In the genomic region with DNA sequence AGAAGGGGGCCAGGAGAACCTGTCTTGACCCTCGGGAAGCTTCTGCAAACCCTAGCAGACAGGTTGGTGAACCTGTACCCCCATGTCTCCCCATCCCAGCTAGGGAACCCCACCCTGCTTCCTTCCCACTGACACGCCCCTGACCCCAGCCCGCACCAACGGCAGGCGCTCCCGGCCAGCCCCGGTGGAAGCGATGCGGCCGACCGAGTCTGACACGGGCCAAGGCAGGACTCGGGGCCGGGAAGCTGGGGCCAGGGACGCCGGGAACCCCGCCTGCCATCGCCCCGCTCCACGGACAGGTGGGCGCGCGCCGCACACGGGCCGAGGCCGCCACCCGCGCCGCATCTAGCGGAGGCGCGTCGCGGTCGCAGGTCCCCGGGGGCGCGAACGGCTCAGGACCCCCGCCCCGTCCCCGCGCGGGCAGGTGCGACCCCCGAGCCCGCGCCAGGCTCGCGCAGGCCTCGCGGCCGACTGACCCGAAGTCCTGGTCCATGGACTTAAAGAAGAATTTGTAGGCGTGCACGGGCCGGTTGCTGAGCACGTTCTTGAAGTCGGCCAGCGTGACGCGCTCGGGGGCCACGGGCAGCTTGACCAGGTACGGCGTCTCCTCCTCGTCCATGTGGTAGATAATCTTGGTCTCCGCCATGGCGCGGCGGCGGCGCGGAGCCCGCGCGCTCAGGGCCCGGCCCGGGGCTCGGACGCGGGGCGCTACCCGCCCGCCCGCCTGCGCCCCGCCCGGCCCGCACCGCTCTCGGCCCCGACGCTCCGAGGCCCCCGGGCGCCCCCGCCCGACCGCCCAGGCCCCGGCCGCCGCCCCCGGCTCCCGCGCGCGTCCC, we compare ENCODE assay signal across 1 cellular context.
TF ChIP-seq lines count a peak whose summit lies in the region.

No MANE protein-coding gene starts in this region.

TF ChIP-seq in HCT116, 20 proteins besides CTCF, POLR2A, EP300 and RAD21 (continued from another document):
- TF ChIP-seq EGR1 (IDR thresholded peaks at IDR 0.05; ENCODE audit: low read depth) (no peak), ELF1 (IDR thresholded peaks at IDR 0.05; ENCODE audit: borderline replicate concordance, low read depth) (no peak), FOSL1 (IDR thresholded peaks at IDR 0.05; ENCODE audit: low read depth) (no peak), EZH2 (IDR thresholded peaks at IDR 0.05) (no peak), SIN3A (IDR thresholded peaks at IDR 0.05; ENCODE audit: low read depth) (no peak), SRF (IDR thresholded peaks at IDR 0.05; ENCODE audit: low read depth) (no peak), EZH2phosphoT487 (IDR thresholded peaks at IDR 0.05; ENCODE audit: borderline replicate concordance) (no peak), CBX3 (IDR thresholded peaks at IDR 0.05; ENCODE audit: low read depth) (no peak), YY1 (IDR thresholded peaks at IDR 0.05; ENCODE audit: extremely low read depth, insufficient replicate concordance, low read depth, low read length) (no peak), JUND (IDR thresholded peaks at IDR 0.05) (no peak), CEBPB (IDR thresholded peaks at IDR 0.05; ENCODE audit: low read depth) (no peak), POLR2AphosphoS5 (IDR thresholded peaks at IDR 0.05; ENCODE audit: low read depth, low read length) (no peak), TCF7L2 (IDR thresholded peaks at IDR 0.05; ENCODE audit: borderline replicate concordance, extremely low read depth, insufficient read depth, insufficient read length) (no peak), ZNF274 (IDR thresholded peaks at IDR 0.05; ENCODE audit: low read depth, low read length) (no peak), ZFX (IDR thresholded peaks at IDR 0.05) (no peak; the same call in 1 of the 2 replicates)
- TF ChIP-seq, protein P1, sequence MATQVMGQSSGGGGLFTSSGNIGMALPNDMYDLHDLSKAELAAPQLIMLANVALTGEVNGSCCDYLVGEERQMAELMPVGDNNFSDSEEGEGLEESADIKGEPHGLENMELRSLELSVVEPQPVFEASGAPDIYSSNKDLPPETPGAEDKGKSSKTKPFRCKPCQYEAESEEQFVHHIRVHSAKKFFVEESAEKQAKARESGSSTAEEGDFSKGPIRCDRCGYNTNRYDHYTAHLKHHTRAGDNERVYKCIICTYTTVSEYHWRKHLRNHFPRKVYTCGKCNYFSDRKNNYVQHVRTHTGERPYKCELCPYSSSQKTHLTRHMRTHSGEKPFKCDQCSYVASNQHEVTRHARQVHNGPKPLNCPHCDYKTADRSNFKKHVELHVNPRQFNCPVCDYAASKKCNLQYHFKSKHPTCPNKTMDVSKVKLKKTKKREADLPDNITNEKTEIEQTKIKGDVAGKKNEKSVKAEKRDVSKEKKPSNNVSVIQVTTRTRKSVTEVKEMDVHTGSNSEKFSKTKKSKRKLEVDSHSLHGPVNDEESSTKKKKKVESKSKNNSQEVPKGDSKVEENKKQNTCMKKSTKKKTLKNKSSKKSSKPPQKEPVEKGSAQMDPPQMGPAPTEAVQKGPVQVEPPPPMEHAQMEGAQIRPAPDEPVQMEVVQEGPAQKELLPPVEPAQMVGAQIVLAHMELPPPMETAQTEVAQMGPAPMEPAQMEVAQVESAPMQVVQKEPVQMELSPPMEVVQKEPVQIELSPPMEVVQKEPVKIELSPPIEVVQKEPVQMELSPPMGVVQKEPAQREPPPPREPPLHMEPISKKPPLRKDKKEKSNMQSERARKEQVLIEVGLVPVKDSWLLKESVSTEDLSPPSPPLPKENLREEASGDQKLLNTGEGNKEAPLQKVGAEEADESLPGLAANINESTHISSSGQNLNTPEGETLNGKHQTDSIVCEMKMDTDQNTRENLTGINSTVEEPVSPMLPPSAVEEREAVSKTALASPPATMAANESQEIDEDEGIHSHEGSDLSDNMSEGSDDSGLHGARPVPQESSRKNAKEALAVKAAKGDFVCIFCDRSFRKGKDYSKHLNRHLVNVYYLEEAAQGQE (IDR thresholded peaks at IDR 0.05; ENCODE audit: low read depth): no peak
- TF ChIP-seq, protein P2, sequence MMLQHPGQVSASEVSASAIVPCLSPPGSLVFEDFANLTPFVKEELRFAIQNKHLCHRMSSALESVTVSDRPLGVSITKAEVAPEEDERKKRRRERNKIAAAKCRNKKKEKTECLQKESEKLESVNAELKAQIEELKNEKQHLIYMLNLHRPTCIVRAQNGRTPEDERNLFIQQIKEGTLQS (IDR thresholded peaks at IDR 0.05): no peak
- TF ChIP-seq, protein P3, sequence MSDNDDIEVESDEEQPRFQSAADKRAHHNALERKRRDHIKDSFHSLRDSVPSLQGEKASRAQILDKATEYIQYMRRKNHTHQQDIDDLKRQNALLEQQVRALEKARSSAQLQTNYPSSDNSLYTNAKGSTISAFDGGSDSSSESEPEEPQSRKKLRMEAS (IDR thresholded peaks at IDR 0.05): no peak
